In the genomic region with DNA sequence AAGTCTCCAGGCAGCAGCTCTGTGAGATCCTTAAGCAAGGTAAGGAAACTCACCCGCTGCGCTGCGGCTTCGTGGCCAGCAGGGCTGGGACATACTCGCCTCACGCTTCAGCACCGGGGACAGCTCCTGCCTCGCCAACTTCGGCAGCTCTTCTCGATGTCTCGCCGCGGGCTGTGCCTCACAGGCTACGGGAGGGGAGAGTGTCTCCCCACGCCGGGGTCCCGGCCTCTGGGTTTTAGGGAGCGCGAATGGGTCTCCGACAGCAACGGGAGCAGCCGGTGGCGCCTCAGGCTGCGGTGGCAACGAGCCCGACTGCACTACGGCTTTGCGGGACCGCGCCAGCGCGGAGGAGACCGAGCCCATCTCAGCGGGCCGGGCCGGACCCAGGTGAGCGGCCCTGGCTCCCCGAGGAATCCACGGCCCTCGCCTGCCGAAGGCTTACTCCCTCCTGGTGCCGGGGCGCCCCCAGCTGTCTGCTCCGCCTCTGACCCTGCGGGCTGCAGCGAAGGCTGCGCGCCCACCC, we compare ENCODE assay signal across 8 cellular contexts.
DNase-seq lines count a peak whose midpoint lies in the region; ATAC-seq and TF ChIP-seq lines count a peak whose summit lies in the region.

No MANE protein-coding gene starts in this region.

- in situ Hi-C loops in ACHN (cut with HindIII; ENCODE audit: low pct_ligation_motif_present, low pct_unique_long_range_greater_than_20kb, low sequenced_read_pairs): no loop called here

- WGBS in lung, 2 donors: 3 to 11% methylated on average over 39 to 48 of the region's 48 CpGs

- H3K4me3 Mint-ChIP-seq in activated CD4-positive, alpha-beta T cell treated with anti-CD3 and anti-CD28 coated beads, Interleukin-2, amount 10 ng/mL, durations not matched to agents 24 days and 14 days: no peak overlapping the region

- H3K9me3 Mint-ChIP-seq in activated CD4-positive, alpha-beta T cell treated with anti-CD3 and anti-CD28 coated beads, Interleukin-2, amount 10 ng/mL, durations not matched to agents 24 days and 14 days: peaks cover 7% of the 10 kb centered on the region

- peaks cover 21% of the 10 kb centered on the region for H3K27me3 Mint-ChIP-seq in activated CD4-positive, alpha-beta T cell treated with anti-CD3 and anti-CD28 coated beads, Interleukin-2, amount 10 ng/mL, durations not matched to agents 24 days and 14 days

- intact Hi-C loops in activated CD4-positive, alpha-beta T cell treated with anti-CD3 and anti-CD28 coated beads, Interleukin-2, amount 10 ng/mL, durations not matched to agents 24 days and 14 days (cut with micrococcal nuclease): no loop called here
- intact Hi-C loops in dorsolateral prefrontal cortex (cut with DNase I): no loop called here

- TF ChIP-seq CTCF in dorsolateral prefrontal cortex (IDR thresholded peaks at IDR 0.05 in 54 of 56, conservative IDR thresholded peaks at IDR 0.05 in 2 of 56; ENCODE audit: low read depth in 1 of 56, partially characterized antibody in 56 of 56): peak in 28 of 56 donors; percentile 10 to 47 (median 22)
- no peak for TF ChIP-seq CTCF in lung (IDR thresholded peaks at IDR 0.05; ENCODE audit: control extremely low read depth, extremely low read depth)

- H3K9me3 ChIP-seq in lung (ENCODE audit: control insufficient read depth in 2 of 2, insufficient read depth in 1 of 2, low read length in 1 of 2): peaks cover 2 to 20% of the 10 kb centered on the region in 2 donors

- no peaks in the 10 kb centered on the region for H3K4me1 ChIP-seq in lung (ENCODE audit: control insufficient read depth in 2 of 2, insufficient read depth in 2 of 2, low read length in 2 of 2)

- no peak overlapping the region for H3K27ac Mint-ChIP-seq in activated CD4-positive, alpha-beta T cell treated with anti-CD3 and anti-CD28 coated beads, Interleukin-2, amount 10 ng/mL, durations not matched to agents 24 days and 14 days

- no peaks in the 10 kb centered on the region for H3K36me3 ChIP-seq in lung (ENCODE audit: control insufficient read depth in 2 of 2, insufficient read depth in 2 of 2, low read length in 2 of 2)

- H3K36me3 Mint-ChIP-seq in activated CD4-positive, alpha-beta T cell treated with anti-CD3 and anti-CD28 coated beads, Interleukin-2, amount 10 ng/mL, durations not matched to agents 24 days and 14 days (ENCODE audit: low read depth): no peaks in the 10 kb centered on the region

- H3K4me3 ChIP-seq in dorsolateral prefrontal cortex: peak overlapping the region in 57 of 59 donors; percentile 5 to 63 (median 44)
- H3K4me3 ChIP-seq in lung: no peak overlapping the region

- ATAC-seq in GM19043 (IDR thresholded peaks at IDR 0.05; ENCODE audit: low read depth, unreplicated experiment) (peak; percentile 88), lung (ENCODE audit: insufficient read depth, low FRiP score) (no peak)

- peak overlapping the region in 2 of 59 donors; percentile 20 to 21 for H3K27ac ChIP-seq in dorsolateral prefrontal cortex
- H3K27ac ChIP-seq in lung (ENCODE audit: low read depth in 1 of 2, low read length in 1 of 2): no peak overlapping the region

- no peaks in the 10 kb centered on the region for H3K4me1 Mint-ChIP-seq in activated CD4-positive, alpha-beta T cell treated with anti-CD3 and anti-CD28 coated beads, Interleukin-2, amount 10 ng/mL, durations not matched to agents 24 days and 14 days

- DNase-seq in ACHN (peak; percentile 92), NAMALWA (ENCODE audit: low spot score) (peak; percentile 40), dorsolateral prefrontal cortex (peak; percentile 26 to 70 (median 56)), lung (ENCODE audit: low spot score) (peak; percentile 53), NCI-H187 treated with DMSO at 0.1 percent for 48 hours (lab: John Stamatoyannopoulos, UW) (no peak)
- DNase-seq in activated CD4-positive, alpha-beta T cell treated with anti-CD3 and anti-CD28 coated beads, Interleukin-2, amount 10 ng/mL, durations not matched to agents 24 days and 14 days: peak; percentile 92
- DNase-seq in stimulated activated CD8-positive, alpha-beta memory T cell treated with anti-CD3 and anti-CD28 coated beads, Interleukin-12 subunit alpha, Interleukin-12 subunit beta, amount 100 ng/mL, for 4 hours (ENCODE audit: low read depth): peak; percentile 1

- H3K27me3 ChIP-seq in dorsolateral prefrontal cortex: peaks cover 0 to 88% (median 43%) of the 10 kb centered on the region in 45 donors
- H3K27me3 ChIP-seq in lung (ENCODE audit: control insufficient read depth, insufficient read depth): peaks cover 11% of the 10 kb centered on the region
